19 cellular contexts compared by ENCODE assay signal in genomic region chr20:57499676-57500075, GRCh38. TPM values are rescaled to one million over a fixed set of nuclear protein-coding genes. Genes with fewer than 3 reads are reported as not detected.
"Had no signal": no experiment of that assay in that cellular context is flagged by ENCODE, and none has a peak within 500 bp of the region (broad histone marks: within the 10 kb centered on the region; RNA-seq: fewer than 3 reads in every experiment).

No MANE protein-coding gene starts in this region.

- H3K4me2 ChIP-seq: hepatocyte had no signal

- H3K4me3 ChIP-seq: hepatocyte, right atrium auricular region, tibial nerve, uterus had no signal

- H3K9me3 Mint-ChIP-seq: dendritic cell treated with granulocyte-macrophage colony-stimulating factor and Interleukin-4, amounts not matched to agents 40 ng/mL and 50 ng/mL, for 4 days; natural killer cell; stimulated activated memory B cell treated with anti-CD40 and anti-IgM and Interleukin-4, amounts not matched to agents 10 μg/mL and 1 μg/mL and 100 μg/mL, for 72 hours had no signal

- H3K27ac ChIP-seq: brain microvascular endothelial cell, hepatocyte, right atrium auricular region, tibial nerve, uterus had no signal

- H3K9me3 ChIP-seq: right atrium auricular region, tibial nerve, uterus had no signal

- H3K27ac Mint-ChIP-seq: dendritic cell treated with granulocyte-macrophage colony-stimulating factor and Interleukin-4, amounts not matched to agents 40 ng/mL and 50 ng/mL, for 4 days; natural killer cell; progenitor cell of endocrine pancreas; stimulated activated memory B cell treated with anti-CD40 and anti-IgM and Interleukin-4, amounts not matched to agents 10 μg/mL and 1 μg/mL and 100 μg/mL, for 72 hours had no signal

- H3K27me3 ChIP-seq: right atrium auricular region, uterus had no signal

- DNase-seq: activated CD4-positive, alpha-beta T cell treated with anti-CD3 and anti-CD28 coated beads for 1 hour; activated CD4-positive, alpha-beta T cell treated with anti-CD3 and anti-CD28 coated beads, Interleukin-2, amount 50 U/mL, for 4 hours; activated naive CD4-positive, alpha-beta T cell treated with Interleukin-2 at 50 U/mL for 16 hours; activated T-cell treated with anti-CD3 and anti-CD28 coated beads for 4 hours; anterior cingulate cortex; brain microvascular endothelial cell; cerebellar nuclear complex; mesendoderm; natural killer cell; stimulated activated CD4-positive, alpha-beta T cell treated with anti-CD3 and anti-CD28 coated beads, Interleukin-2, amount 100 ng/mL, for 48 hours; uterus had no signal

- H3K4me3 Mint-ChIP-seq: dendritic cell treated with granulocyte-macrophage colony-stimulating factor and Interleukin-4, amounts not matched to agents 40 ng/mL and 50 ng/mL, for 4 days; natural killer cell; stimulated activated memory B cell treated with anti-CD40 and anti-IgM and Interleukin-4, amounts not matched to agents 10 μg/mL and 1 μg/mL and 100 μg/mL, for 72 hours had no signal

- H3K36me3 ChIP-seq: brain microvascular endothelial cell, right atrium auricular region, tibial nerve, uterus had no signal

- H3K79me2 ChIP-seq: hepatocyte had no signal

- H3K36me3 Mint-ChIP-seq: natural killer cell; stimulated activated memory B cell treated with anti-CD40 and anti-IgM and Interleukin-4, amounts not matched to agents 10 μg/mL and 1 μg/mL and 100 μg/mL, for 72 hours had no signal

- H3K4me1 ChIP-seq: uterus had no signal

- H2AFZ ChIP-seq: hepatocyte had no signal

RNA-seq across cellular contexts. Expression of gene CTCFL, which starts 25.3 kb away (rescaled TPM):
- total RNA-seq: esophagus mucosa, hepatocyte, natural killer cell, progenitor cell of endocrine pancreas, right atrium auricular region, skeletal muscle tissue, tibial nerve had no signal
- polyA plus RNA-seq: hepatocyte had no signal
